18 cellular contexts compared by ENCODE assay signal in the genomic region with DNA sequence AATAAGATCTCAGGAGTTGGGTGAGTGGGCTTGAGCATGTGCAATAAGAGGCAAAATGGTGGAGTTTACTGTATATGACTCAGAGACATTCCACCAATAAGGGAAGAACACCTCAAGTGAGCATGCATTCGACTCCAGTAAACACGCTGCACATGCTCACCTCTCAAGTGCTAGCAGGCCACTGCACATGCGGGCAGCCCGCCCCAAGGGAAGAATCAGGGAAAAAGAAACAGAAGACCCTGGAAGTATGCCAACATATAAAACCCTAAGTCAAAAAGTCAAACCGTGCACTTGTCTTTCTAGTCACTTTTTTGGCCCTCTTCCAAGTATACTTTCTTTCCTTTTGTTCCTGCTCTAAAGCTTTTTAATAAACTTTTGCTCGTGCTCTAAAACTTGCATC.
"Had no signal": no experiment of that assay in that cellular context is flagged by ENCODE, and none has a peak within 500 bp of the region (broad histone marks: within the 10 kb centered on the region; RNA-seq: fewer than 3 reads in every experiment).

No MANE protein-coding gene starts in this region.

- H3K4me1 ChIP-seq: colonic mucosa, parathyroid adenoma, prostate gland, right lobe of liver had no signal

- DNase-seq: colonic mucosa; dermis blood vessel endothelial cell; effector CD4-positive, alpha-beta T cell; endodermal cell; heart left ventricle; hippocampal formation; kidney glomerular epithelial cell; mesendoderm; naive B cell; right lobe of liver; stimulated activated CD4-positive, alpha-beta T cell treated with anti-CD3 and anti-CD28 coated beads, Interleukin-2, amount 100 ng/mL, for 24 hours; stimulated activated CD4-positive, alpha-beta T cell treated with anti-CD3 and anti-CD28 coated beads, Interleukin-4, amount 100 ng/mL, for 4 hours; stomach; substantia nigra; transverse colon had no signal

- H3K27me3 ChIP-seq: colonic mucosa, heart left ventricle, right lobe of liver, stomach, transverse colon had no signal

- H3K36me3 ChIP-seq: colonic mucosa, heart left ventricle, prostate gland, right lobe of liver, stomach, thoracic aorta, transverse colon had no signal

- ATAC-seq: heart left ventricle, right lobe of liver had no signal

- H3K4me3 ChIP-seq: colonic mucosa, heart left ventricle, prostate gland, right lobe of liver, stomach, thoracic aorta, transverse colon had no signal

- H3K9me3 ChIP-seq: colonic mucosa, prostate gland, right lobe of liver, thoracic aorta, transverse colon had no signal

- H3K27ac ChIP-seq: colonic mucosa, heart left ventricle, parathyroid adenoma, prostate gland, right lobe of liver, stomach, thoracic aorta, transverse colon had no signal
